8 cellular contexts compared by ENCODE assay signal in the genomic region with DNA sequence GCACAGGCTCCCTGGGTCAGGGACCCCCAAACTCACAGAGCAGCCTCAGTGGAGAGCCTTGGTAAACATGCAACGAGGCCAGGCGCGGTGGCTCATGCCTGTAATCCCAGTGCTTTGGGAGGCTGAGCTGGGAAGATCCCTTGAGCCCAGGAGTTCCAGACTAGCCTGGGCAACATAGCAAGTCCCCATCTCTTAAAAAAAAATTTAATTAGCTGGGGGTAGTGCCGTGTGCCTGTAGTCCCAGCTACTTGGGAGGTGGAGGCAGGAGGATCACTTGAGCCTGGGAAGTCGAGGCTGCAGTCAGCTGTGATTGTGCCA. TPM values are rescaled to one million over a fixed set of nuclear protein-coding genes. Genes with fewer than 3 reads are reported as not detected.
DNase-seq lines count a peak whose midpoint lies in the region; ATAC-seq, FAIRE-seq and TF ChIP-seq lines count a peak whose summit lies in the region.
"Not testable (repeated sequence)": the region's sequence is repeated elsewhere in the genome, so short reads cannot be mapped to it uniquely, and the experiment has no call there.

No MANE protein-coding gene starts in this region.

- peak; percentile 10; the same call in 1 of the 2 replicates for ATAC-seq in HCT116
- ATAC-seq in K562; stimulated activated effector memory CD8-positive, alpha-beta T cell treated with anti-CD3 and anti-CD28 coated beads, Interleukin-12 subunit alpha, Interleukin-12 subunit beta, amount 100 ng/mL, for 72 hours: not testable (repeated sequence)

- not testable (repeated sequence) for TF ChIP-seq CTCF in HCT116 (IDR thresholded peaks at IDR 0.05 in 2 of 3, conservative IDR thresholded peaks at IDR 0.05 in 1 of 3; ENCODE audit: borderline replicate concordance in 1 of 3, insufficient read depth in 1 of 3, low read depth in 2 of 3, low read length in 2 of 3); K562 (IDR thresholded peaks at IDR 0.05 in 2 of 3, conservative IDR thresholded peaks at IDR 0.05 in 1 of 3; ENCODE audit: insufficient read depth in 2 of 3, low read depth in 1 of 3, low read length in 3 of 3)
- TF ChIP-seq CTCF in LNCAP (IDR thresholded peaks at IDR 0.05) (peak; percentile 48), RWPE1 (conservative IDR thresholded peaks at IDR 0.05; ENCODE audit: low read depth) (peak; percentile 48), glutamatergic neuron (IDR thresholded peaks at IDR 0.05; ENCODE audit: partially characterized antibody, unreplicated experiment) (peak; percentile 2), nephron (IDR thresholded peaks at IDR 0.05; ENCODE audit: unreplicated experiment in 3 of 3) (peak in 2 of 3 experiments; percentile 20 to 41)

- H3K27ac Mint-ChIP-seq in glutamatergic neuron (ENCODE audit: unreplicated experiment); nephron: not testable (repeated sequence)
- H3K27ac Mint-ChIP-seq in stimulated activated effector memory CD8-positive, alpha-beta T cell treated with anti-CD3 and anti-CD28 coated beads, Interleukin-12 subunit alpha, Interleukin-12 subunit beta, amount 100 ng/mL, for 72 hours, result peak overlapping the region; percentile 48

- not testable (repeated sequence) for H3K36me3 ChIP-seq in BLaER1 treated with 17β-estradiol and CSF1 and Interleukin-3, amounts not matched to agents 10 nM and 100 nM; HCT116 (ENCODE audit: control insufficient read depth in 1 of 2, insufficient read depth in 2 of 2, low read length in 2 of 2); K562 (ENCODE audit: control insufficient read depth, insufficient read depth, low read length)

- FAIRE-seq in K562 (lab: Jason Lieb, UNC), result not testable (repeated sequence)

- H3K4me1 ChIP-seq in BLaER1 treated with 17β-estradiol and CSF1 and Interleukin-3, amounts not matched to agents 10 nM and 100 nM, result peaks cover 0 to 80% (median 70%) of the 10 kb centered on the region in 10 experiments; a peak in 17 of 20 replicates
- not testable (repeated sequence) for H3K4me1 ChIP-seq in HCT116 (ENCODE audit: control insufficient read depth in 1 of 2, insufficient read depth in 2 of 2, low read length in 2 of 2)
- H3K4me1 ChIP-seq in K562 (replicated peaks in 1 of 2; ENCODE audit: control insufficient read depth in 2 of 2, insufficient read depth in 2 of 2, low read length in 2 of 2), result peaks cover 4 to 31% of the 10 kb centered on the region in 2 experiments; a peak in 4 of 5 replicates

- not testable (repeated sequence) for H4K20me1 ChIP-seq in BLaER1 treated with 17β-estradiol and CSF1 and Interleukin-3, amounts not matched to agents 10 nM and 100 nM; HCT116 (ENCODE audit: insufficient read depth); K562 (replicated peaks; ENCODE audit: control insufficient read depth, insufficient read depth, low read length)

- not testable (repeated sequence) for H3K4me3 Mint-ChIP-seq in glutamatergic neuron (ENCODE audit: unreplicated experiment); nephron; stimulated activated effector memory CD8-positive, alpha-beta T cell treated with anti-CD3 and anti-CD28 coated beads, Interleukin-12 subunit alpha, Interleukin-12 subunit beta, amount 100 ng/mL, for 72 hours

- not testable (repeated sequence) for H3K4me1 Mint-ChIP-seq in glutamatergic neuron (ENCODE audit: low read depth, unreplicated experiment); nephron; stimulated activated effector memory CD8-positive, alpha-beta T cell treated with anti-CD3 and anti-CD28 coated beads, Interleukin-12 subunit alpha, Interleukin-12 subunit beta, amount 100 ng/mL, for 72 hours

- H3K4me3 ChIP-seq in BLaER1 treated with 17β-estradiol and CSF1 and Interleukin-3, amounts not matched to agents 10 nM and 100 nM; HCT116 (replicated peaks in 1 of 2; ENCODE audit: low read depth in 1 of 2, low read length in 2 of 2); K562: not testable (repeated sequence)

- not testable (repeated sequence) for DNase-seq in HCT116 (ENCODE audit: low read depth, low spot score); RWPE1 (ENCODE audit: low spot score); K562 (ENCODE audit: extremely low read depth in 1 of 4, low spot score in 3 of 4); glutamatergic neuron; stimulated activated effector memory CD8-positive, alpha-beta T cell treated with anti-CD3 and anti-CD28 coated beads, Interleukin-12 subunit alpha, Interleukin-12 subunit beta, amount 100 ng/mL, for 72 hours (ENCODE audit: low spot score in 2 of 2)

- H3K4me2 ChIP-seq in BLaER1 treated with 17β-estradiol and CSF1 and Interleukin-3, amounts not matched to agents 10 nM and 100 nM, result peak overlapping the region in 8 of 11 experiments; percentile 4 to 89 (median 81); a peak in 15 of 22 replicates
- H3K4me2 ChIP-seq in HCT116 (ENCODE audit: low read length); K562 (ENCODE audit: insufficient read depth, low read length): not testable (repeated sequence)

- in situ Hi-C loops in K562 (cut with MboI), result not testable (repeated sequence)

- not testable (repeated sequence) for TF ChIP-seq RAD21 in HCT116 (IDR thresholded peaks at IDR 0.05; ENCODE audit: low read depth); K562 (CRISPR knock-in tag; conservative IDR thresholded peaks at IDR 0.05 in 1 of 2, IDR thresholded peaks at IDR 0.05 in 1 of 2)

- TF ChIP-seq EP300 in K562 (IDR thresholded peaks at IDR 0.05; ENCODE audit: low read length), result not testable (repeated sequence)

- H3K27me3 Mint-ChIP-seq in glutamatergic neuron (ENCODE audit: unreplicated experiment), result not testable (repeated sequence)
- peaks cover 24% of the 10 kb centered on the region for H3K27me3 Mint-ChIP-seq in nephron (ENCODE audit: low read depth)

- H3K27ac ChIP-seq in BLaER1 treated with 17β-estradiol and CSF1 and Interleukin-3, amounts not matched to agents 10 nM and 100 nM; HCT116 (ENCODE audit: low read depth, low read length); RWPE1; K562 (ENCODE audit: extremely low read depth, low read depth, low read length): not testable (repeated sequence)

- not testable (repeated sequence) for BruUV-seq in HCT116 (replicated peaks; lab: Mats Ljungman, UMichigan); K562 (replicated peaks; lab: Mats Ljungman, UMichigan)

- H3K27me3 ChIP-seq in BLaER1 treated with 17β-estradiol and CSF1 and Interleukin-3, amounts not matched to agents 10 nM and 100 nM; HCT116 (ENCODE audit: insufficient read depth, low read length); K562 (ENCODE audit: control insufficient read depth in 2 of 2, insufficient read depth in 2 of 2, low read length in 2 of 2): not testable (repeated sequence)

- H3K9me3 ChIP-seq in BLaER1 treated with 17β-estradiol and CSF1 and Interleukin-3, amounts not matched to agents 10 nM and 100 nM (replicated peaks in 1 of 11); HCT116 (ENCODE audit: control insufficient read depth in 1 of 2, insufficient read depth in 1 of 2, low read depth in 1 of 2, low read length in 2 of 2); K562 (replicated peaks; ENCODE audit: control insufficient read depth, insufficient read depth, low read depth, low read length): not testable (repeated sequence)

- RAD21 ChIA-PET in HCT116 (lab: Charles Lee; ENCODE audit: low non-redundant PET in 1 of 2, low total read pairs in 2 of 2, uncharacterized antibody in 2 of 2, unreplicated experiment in 2 of 2), result interaction anchor here (0.8 to 1.5 kb wide), 7 partner anchors 92 to 490 kb away, joined by 3 to 5 read pairs (median 4); no protein-coding TSS in a partner anchor

- H2AFZ ChIP-seq in HCT116 (ENCODE audit: low read depth, low read length, poor library complexity, severe bottlenecking), result not testable (repeated sequence)
- H2AFZ ChIP-seq in K562 (ENCODE audit: low read depth, low read length), result peak overlapping the region; percentile 65; the same call in 1 of the 2 replicates

- intact Hi-C loops in HCT116 (cut with micrococcal nuclease), result loop anchor here (2.0 kb wide), 2 partner anchors 402 to 482 kb away; no protein-coding TSS in a partner anchor
- intact Hi-C loops in K562 (cut with micrococcal nuclease), result not testable (repeated sequence)

- not testable (repeated sequence) for H3K9me2 ChIP-seq in HCT116 (ENCODE audit: insufficient read depth)

- not testable (repeated sequence) for H3K79me2 ChIP-seq in HCT116 (ENCODE audit: insufficient read depth, low read length); K562 (ENCODE audit: control insufficient read depth, insufficient read depth, low read length)

- 0 out of 22 replicates have a peak overlapping the region, but pooled peaks of 1 of the 11 experiments have one; percentile 31 for H3K9ac ChIP-seq in BLaER1 treated with 17β-estradiol and CSF1 and Interleukin-3, amounts not matched to agents 10 nM and 100 nM
- not testable (repeated sequence) for H3K9ac ChIP-seq in HCT116 (ENCODE audit: low read length)
- peak overlapping the region in 1 of 2 experiments; percentile 29; a peak in 1 of 4 replicates for H3K9ac ChIP-seq in K562 (ENCODE audit: insufficient read depth in 1 of 2, low read depth in 2 of 2, low read length in 2 of 2)

- TF ChIP-seq POLR2A in HCT116 (IDR thresholded peaks at IDR 0.05; ENCODE audit: borderline replicate concordance, extremely low read depth, insufficient read depth, insufficient read length); K562 (conservative IDR thresholded peaks at IDR 0.05): not testable (repeated sequence)

- CTCF ChIA-PET in HCT116 (lab: Charles Lee) (interaction anchor here (0.9 to 2.8 kb wide), 25 partner anchors 11 to 531 kb away, joined by 3 to 19 read pairs (median 5); a partner anchor contains a TSS), RWPE1 (lab: Yijun Ruan, JAX) (interaction anchor here (0.6 to 2.9 kb wide), 17 partner anchors 9 to 496 kb away, joined by 3 to 24 read pairs (median 3); no protein-coding TSS in a partner anchor), K562 (lab: Yijun Ruan, JAX; ENCODE audit: low intra/inter-chr PET ratio) (interaction anchor here (0.5 to 2.1 kb wide), 3 partner anchors 323 to 490 kb away, joined by 3 to 18 read pairs (median 4); no protein-coding TSS in a partner anchor)

- not testable (repeated sequence) for H3K9me1 ChIP-seq in K562 (ENCODE audit: control insufficient read depth, insufficient read depth, low read length)

- not testable (repeated sequence) for H3K36me3 Mint-ChIP-seq in glutamatergic neuron (ENCODE audit: unreplicated experiment); nephron (ENCODE audit: low read depth); stimulated activated effector memory CD8-positive, alpha-beta T cell treated with anti-CD3 and anti-CD28 coated beads, Interleukin-12 subunit alpha, Interleukin-12 subunit beta, amount 100 ng/mL, for 72 hours

- H3K9me3 Mint-ChIP-seq in glutamatergic neuron (ENCODE audit: unreplicated experiment); nephron; stimulated activated effector memory CD8-positive, alpha-beta T cell treated with anti-CD3 and anti-CD28 coated beads, Interleukin-12 subunit alpha, Interleukin-12 subunit beta, amount 100 ng/mL, for 72 hours: not testable (repeated sequence)

- 4% methylated on average over 3 of the region's 5 CpGs for WGBS in K562 (ENCODE audit: insufficient coverage, low coverage, missing lambda C conversion rate)

- POLR2A ChIA-PET in HCT116 (lab: Charles Lee) (interaction anchor here (1.1 kb wide), 1 partner anchor 19 kb away, joined by 3 read pairs; no protein-coding TSS in a partner anchor), K562 (lab: Yijun Ruan, JAX) (interaction anchor here (0.6 to 1.7 kb wide), 6 partner anchors 15 to 488 kb away, joined by 3 to 4 read pairs (median 4); no protein-coding TSS in a partner anchor)
- POLR2A ChIA-PET in RWPE1 (lab: Yijun Ruan, JAX; ENCODE audit: low non-redundant PET), result not testable (repeated sequence)

RNA-seq across cellular contexts. Expression of a gene that starts 30.3 kb away (rescaled TPM):
- 24.5 TPM for total RNA-seq in HCT116 (2021; ENCODE audit: unreplicated experiment)
- polyA plus RNA-seq in HCT116 (2012), result 10.8 and 12.4 TPM in 2 replicates
- total RNA-seq in K562 (2011; cell fraction: chromatin; rRNA removed; ENCODE audit: low replicate concordance), result 0.04 and 0.25 TPM in 2 replicates
- total RNA-seq in K562 (2011; cell fraction: nucleolus; rRNA removed), result under 0.01 and 0.17 TPM in 2 replicates
- total RNA-seq in K562 (2011; cell fraction: nucleoplasm; rRNA removed), result 0.07 and 0.15 TPM in 2 replicates
- 0.04 and 0.05 TPM in 2 replicates for total RNA-seq in K562 (2014; rRNA removed)
- total RNA-seq in K562 (2014; rRNA removed; fragmentation: Illumina TruSeq; extraction: Trizol), result 0.03 and 0.04 TPM in 2 replicates
- under 0.01 and 0.04 TPM in 2 replicates for total RNA-seq in K562 (2015; rRNA removed; fragmentation: Illumina TruSeq; extraction: Trizol)
- total RNA-seq in K562 (2021), result 0.07 and 0.13 TPM in 2 replicates
- 0.03 and 0.10 TPM in 2 replicates for polyA plus RNA-seq in K562 (2011; rRNA removed)
- 0.01 and 0.03 TPM in 2 replicates for polyA plus RNA-seq in K562 (2011; cell fraction: cytosol; rRNA removed)
- 0.03 and 0.18 TPM in 2 replicates for polyA plus RNA-seq in K562 (2011; cell fraction: nucleus; rRNA removed)
- polyA plus RNA-seq in K562 (2012), result 0.01 and 0.07 TPM in 2 replicates
- 0.03 TPM in 1 of 2 replicates, not detected in the other for polyA plus RNA-seq in K562 (2014; fragmentation: Illumina TruSeq; extraction: Trizol)
- polyA plus RNA-seq in K562 (2014; fragmentation: Nextera tagmentation; extraction: Ambion mirVana), result under 1 TPM in 1 of 2 experiments, not detected in 1; 0.01 TPM
- 0.04 and 0.05 TPM in 2 replicates for polyA plus RNA-seq in K562 (2014; rRNA removed)
- polyA minus RNA-seq in K562 (2011; rRNA and poly(A)+ RNA removed), result 0.06 and 0.07 TPM in 2 replicates
- not detected in 2 replicates for polyA minus RNA-seq in K562 (2011; cell fraction: cytosol; rRNA and poly(A)+ RNA removed)
- polyA minus RNA-seq in K562 (2011; cell fraction: nucleus; rRNA and poly(A)+ RNA removed), result 0.11 and 0.67 TPM in 2 replicates
- total RNA-seq in glutamatergic neuron (ENCODE audit: unreplicated experiment), result 1.1 TPM

Comparison
In these comparisons a context has a peak if more than half of its experiments do, and no peak if none do; other contexts are left out.
1. RNA of a gene that starts 30.3 kb away (total RNA-seq): 24.5 TPM in HCT116 (single experiment); 1.1 TPM in glutamatergic neuron (single experiment) and under 0.01 to 0.25 TPM in K562; every median in the first group is over 10 times any median in the second.